1 cellular context compared by ENCODE assay signal in the genomic region with DNA sequence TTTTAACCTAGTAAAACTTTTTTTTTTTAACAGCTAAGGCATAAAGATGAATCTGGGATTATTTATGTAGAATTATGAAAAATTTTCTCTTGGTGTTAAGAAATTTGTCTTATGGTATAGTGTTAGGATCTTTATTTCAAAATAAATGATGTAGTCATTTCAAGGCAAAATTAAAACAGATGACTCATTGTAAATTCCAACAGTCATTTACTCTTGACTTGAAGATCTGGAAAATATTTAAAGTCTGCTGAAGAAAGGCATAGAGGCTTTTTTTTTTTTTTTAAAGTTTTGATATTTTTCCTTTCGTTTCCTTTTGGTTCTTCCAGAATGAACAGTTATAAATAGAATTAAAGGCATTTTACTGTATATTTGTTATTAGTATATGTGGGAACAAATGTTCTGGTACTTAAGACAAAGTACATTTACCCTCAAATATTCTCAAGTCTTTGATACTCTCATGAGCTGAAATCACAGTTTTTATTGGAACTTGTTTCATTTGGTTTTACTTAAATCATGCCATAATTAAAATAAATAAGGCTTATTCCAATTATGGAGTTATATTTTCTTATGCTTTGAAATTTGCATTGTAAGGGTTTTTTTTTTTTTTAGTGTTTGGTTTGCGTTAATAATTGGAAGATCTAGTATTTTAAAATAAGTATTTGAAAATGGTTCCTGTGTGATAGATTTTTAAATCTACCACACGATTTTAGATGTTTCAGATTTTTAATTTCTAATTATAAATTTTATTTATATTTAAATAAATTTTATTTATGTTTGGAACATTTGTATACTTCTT.
TF ChIP-seq lines count a peak whose summit lies in the region.

No MANE protein-coding gene starts in this region.

TF ChIP-seq in K562, 482 proteins besides CTCF, POLR2A, EP300 and RAD21 (continued from another document):
- no peak for TF ChIP-seq PHF21A (IDR thresholded peaks at IDR 0.05; ENCODE audit: borderline replicate concordance, low read depth)
- TF ChIP-seq ADNP (tag; IDR thresholded peaks at IDR 0.05): no peak
- no peak for TF ChIP-seq TRIM28 (IDR thresholded peaks at IDR 0.05)
- TF ChIP-seq FIP1L1 (IDR thresholded peaks at IDR 0.05; ENCODE audit: low read depth, low read length, poor library complexity, severe bottlenecking): no peak
- TF ChIP-seq SAFB (IDR thresholded peaks at IDR 0.05; ENCODE audit: borderline replicate concordance, low read depth, low read length): no peak
- TF ChIP-seq MAFK (IDR thresholded peaks at IDR 0.05; ENCODE audit: low read length): peak; percentile 19; the same call in 1 of the 2 replicates
- no peak for TF ChIP-seq HNRNPLL (IDR thresholded peaks at IDR 0.05; ENCODE audit: low read depth, low read length, poor library complexity, severe bottlenecking)
- no peak for TF ChIP-seq ID3 (CRISPR knock-in tag; IDR thresholded peaks at IDR 0.05)
- no peak for TF ChIP-seq ID3 (tag; IDR thresholded peaks at IDR 0.05)
- TF ChIP-seq BRCA1 (IDR thresholded peaks at IDR 0.05): no peak
- no peak for TF ChIP-seq BRCA1 (CRISPR knock-in tag; IDR thresholded peaks at IDR 0.05)
- TF ChIP-seq ATF3 (IDR thresholded peaks at IDR 0.05): peak; percentile 50
- TF ChIP-seq ATF3 (CRISPR knock-in tag; conservative IDR thresholded peaks at IDR 0.05): no peak
- no peak for TF ChIP-seq SMAD3 (CRISPR knock-in tag; conservative IDR thresholded peaks at IDR 0.05)
- TF ChIP-seq ZNF239 (CRISPR knock-in tag; IDR thresholded peaks at IDR 0.05): no peak
- TF ChIP-seq, protein P1, sequence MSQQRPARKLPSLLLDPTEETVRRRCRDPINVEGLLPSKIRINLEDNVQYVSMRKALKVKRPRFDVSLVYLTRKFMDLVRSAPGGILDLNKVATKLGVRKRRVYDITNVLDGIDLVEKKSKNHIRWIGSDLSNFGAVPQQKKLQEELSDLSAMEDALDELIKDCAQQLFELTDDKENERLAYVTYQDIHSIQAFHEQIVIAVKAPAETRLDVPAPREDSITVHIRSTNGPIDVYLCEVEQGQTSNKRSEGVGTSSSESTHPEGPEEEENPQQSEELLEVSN (IDR thresholded peaks at IDR 0.05; ENCODE audit: borderline replicate concordance in 1 of 2, extremely low read depth in 1 of 2, insufficient read depth in 1 of 2, insufficient read length in 1 of 2, low read depth in 1 of 2, low read length in 1 of 2, poor library complexity in 1 of 2, severe bottlenecking in 1 of 2): no peak
- TF ChIP-seq NR3C1 (CRISPR knock-in tag; IDR thresholded peaks at IDR 0.05): no peak
- TF ChIP-seq, protein P2, sequence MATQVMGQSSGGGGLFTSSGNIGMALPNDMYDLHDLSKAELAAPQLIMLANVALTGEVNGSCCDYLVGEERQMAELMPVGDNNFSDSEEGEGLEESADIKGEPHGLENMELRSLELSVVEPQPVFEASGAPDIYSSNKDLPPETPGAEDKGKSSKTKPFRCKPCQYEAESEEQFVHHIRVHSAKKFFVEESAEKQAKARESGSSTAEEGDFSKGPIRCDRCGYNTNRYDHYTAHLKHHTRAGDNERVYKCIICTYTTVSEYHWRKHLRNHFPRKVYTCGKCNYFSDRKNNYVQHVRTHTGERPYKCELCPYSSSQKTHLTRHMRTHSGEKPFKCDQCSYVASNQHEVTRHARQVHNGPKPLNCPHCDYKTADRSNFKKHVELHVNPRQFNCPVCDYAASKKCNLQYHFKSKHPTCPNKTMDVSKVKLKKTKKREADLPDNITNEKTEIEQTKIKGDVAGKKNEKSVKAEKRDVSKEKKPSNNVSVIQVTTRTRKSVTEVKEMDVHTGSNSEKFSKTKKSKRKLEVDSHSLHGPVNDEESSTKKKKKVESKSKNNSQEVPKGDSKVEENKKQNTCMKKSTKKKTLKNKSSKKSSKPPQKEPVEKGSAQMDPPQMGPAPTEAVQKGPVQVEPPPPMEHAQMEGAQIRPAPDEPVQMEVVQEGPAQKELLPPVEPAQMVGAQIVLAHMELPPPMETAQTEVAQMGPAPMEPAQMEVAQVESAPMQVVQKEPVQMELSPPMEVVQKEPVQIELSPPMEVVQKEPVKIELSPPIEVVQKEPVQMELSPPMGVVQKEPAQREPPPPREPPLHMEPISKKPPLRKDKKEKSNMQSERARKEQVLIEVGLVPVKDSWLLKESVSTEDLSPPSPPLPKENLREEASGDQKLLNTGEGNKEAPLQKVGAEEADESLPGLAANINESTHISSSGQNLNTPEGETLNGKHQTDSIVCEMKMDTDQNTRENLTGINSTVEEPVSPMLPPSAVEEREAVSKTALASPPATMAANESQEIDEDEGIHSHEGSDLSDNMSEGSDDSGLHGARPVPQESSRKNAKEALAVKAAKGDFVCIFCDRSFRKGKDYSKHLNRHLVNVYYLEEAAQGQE (CRISPR knock-in tag; IDR thresholded peaks at IDR 0.05; ENCODE audit: low read depth): no peak
